In genomic region chr13:76019421-76020044, GRCh38 we compare ENCODE assay signal across 10 cellular contexts.
A peak's percentile ranks its signal among the peaks of the same experiment; 100 is the strongest.
DNase-seq lines count a peak whose midpoint lies in the region; ATAC-seq and TF ChIP-seq lines count a peak whose summit lies in the region.
"Had no signal": no experiment of that assay in that cellular context is flagged by ENCODE, and none has a peak within 500 bp of the region (broad histone marks: within the 10 kb centered on the region; RNA-seq: fewer than 3 reads in every experiment).

No MANE protein-coding gene starts in this region.

- peak; percentile 49 for ATAC-seq in HG03432 (IDR thresholded peaks at IDR 0.05; ENCODE audit: unreplicated experiment)
- ATAC-seq in GM21423 (IDR thresholded peaks at IDR 0.05; ENCODE audit: unreplicated experiment): no peak
- ATAC-seq in GM21619 (IDR thresholded peaks at IDR 0.05; ENCODE audit: unreplicated experiment): no peak

- peak; percentile 26 for TF ChIP-seq CTCF in astrocyte of the cerebellum (IDR thresholded peaks at IDR 0.05; ENCODE audit: low read depth, low read length, missing control alignments)

- in situ Hi-C loops in astrocyte of the cerebellum (cut with HindIII; ENCODE audit: low sequenced_read_pairs): no loop called here

- H3K4me3 ChIP-seq in astrocyte of the cerebellum (ENCODE audit: low read depth, low read length): no peak overlapping the region

- peak; percentile 37 for DNase-seq in COLO829 (ENCODE audit: low spot score)
- no peak for DNase-seq in astrocyte of the cerebellum (ENCODE audit: low read depth)
- DNase-seq in kidney tubule cell (ENCODE audit: low spot score): peak; percentile 35
- DNase-seq in effector CD4-positive, alpha-beta T cell: no peak
- no peak for DNase-seq in activated CD8-positive, alpha-beta memory T cell treated with anti-CD3 and anti-CD28 coated beads, Interleukin-2, amount 50 U/mL, for 48 hours
- DNase-seq: amniotic stem cell, NCI-H510A had no signal

Comparison
In these comparisons a context has a peak if more than half of its experiments do, and no peak if none do; other contexts are left out.
1. DNase-seq: peak in COLO829 (single experiment) and kidney tubule cell (single experiment); none in astrocyte of the cerebellum (single experiment), effector CD4-positive, alpha-beta T cell (single experiment) and activated CD8-positive, alpha-beta memory T cell treated with anti-CD3 and anti-CD28 coated beads, Interleukin-2, amount 50 U/mL, for 48 hours (single experiment).